ENCODE assay signal across 8 cellular contexts in the genomic region with DNA sequence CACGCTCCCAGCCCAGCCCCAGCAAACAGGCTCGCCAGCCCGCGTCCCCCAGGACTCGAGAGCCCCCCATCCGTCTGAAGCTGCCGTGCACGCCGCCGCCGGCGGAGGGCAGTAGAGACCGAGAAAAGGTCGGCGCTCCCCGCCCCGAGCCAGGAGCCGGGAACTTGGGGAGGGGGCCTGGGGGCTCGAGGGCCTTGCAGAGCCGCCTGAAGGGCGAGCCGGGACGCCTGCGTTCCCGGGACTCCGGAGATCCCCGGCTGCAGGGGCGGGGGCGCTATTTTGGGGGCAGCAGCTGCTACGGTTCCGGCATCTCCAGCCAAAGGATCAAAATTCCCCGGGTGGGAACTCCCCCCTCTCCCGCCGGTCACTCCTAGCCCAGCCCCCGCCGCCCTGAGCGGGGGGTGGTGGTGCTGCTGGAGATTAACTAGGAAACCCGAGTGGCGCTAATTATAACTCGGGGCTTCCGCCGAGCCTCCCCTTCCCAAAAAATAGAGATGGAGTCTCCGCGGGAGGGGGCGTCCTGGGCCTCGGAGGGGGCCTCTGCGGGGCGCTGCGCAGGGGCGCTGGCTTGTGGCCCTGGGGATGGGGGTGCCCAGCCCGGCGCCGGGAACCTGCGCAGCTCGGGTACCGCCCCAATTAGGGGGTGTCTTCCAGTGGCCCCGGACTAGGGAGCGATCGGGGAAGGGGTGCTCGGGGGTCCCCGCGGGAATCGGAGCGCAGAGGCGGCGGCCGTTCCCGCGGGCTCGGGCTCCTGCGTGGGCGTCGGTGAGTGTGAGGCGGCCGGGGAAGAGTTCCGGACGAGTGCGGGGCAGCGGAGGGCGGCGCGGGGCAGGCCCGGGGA. TPM values are rescaled to one million over a fixed set of nuclear protein-coding genes. Genes with fewer than 3 reads are reported as not detected.
A peak's percentile ranks its signal among the peaks of the same experiment; 100 is the strongest.
DNase-seq lines count a peak whose midpoint lies in the region; ATAC-seq and TF ChIP-seq lines count a peak whose summit lies in the region.

No MANE protein-coding gene starts in this region.

- CTCF ChIA-PET in AG04449 (lab: Yijun Ruan, JAX) = interaction anchor here (0.7 to 3.7 kb wide), 24 partner anchors 8 to 388 kb away, joined by 3 to 45 read pairs (median 4); no protein-coding TSS in a partner anchor

- intact Hi-C loops in lower lobe of right lung (cut with DNase I) = loop anchor here (5.0 kb wide), 1 partner anchor 162 kb away; no protein-coding TSS in a partner anchor

- H3K27ac ChIP-seq in coronary artery = peak overlapping the region in 1 of 2 donors; percentile 22
- H3K27ac ChIP-seq in lower lobe of right lung = no peak overlapping the region

- TF ChIP-seq CTCF in AG04449 (IDR thresholded peaks at IDR 0.05; ENCODE audit: insufficient read depth, low read length, missing control alignments) = peak; percentile 93
- TF ChIP-seq CTCF in GM13977 (IDR thresholded peaks at IDR 0.05; ENCODE audit: extremely low read depth, insufficient read depth, missing control alignments) = peak; percentile 90
- peak; percentile 80 for TF ChIP-seq CTCF in coronary artery (IDR thresholded peaks at IDR 0.05)
- TF ChIP-seq CTCF in lower lobe of right lung (IDR thresholded peaks at IDR 0.05) = peak; percentile 80

- no peaks in the 10 kb centered on the region for H3K9me3 ChIP-seq in lower lobe of right lung

- peak; percentile 20 to 34 for ATAC-seq in lower lobe of right lung
- ATAC-seq in stimulated activated naive CD8-positive, alpha-beta T cell treated with anti-CD3 and anti-CD28 coated beads, Interleukin-15, Interleukin-2, amounts not matched to agents 100 U/mL and 50 U/mL, for 24 hours = no peak

- in situ Hi-C loops in GM13977 (cut with MboI; ENCODE audit: low pct_unique_long_range_greater_than_20kb, low sequenced_read_pairs, unreplicated experiment) = loop anchor here (5.0 to 10.0 kb wide), 2 partner anchors 162 to 190 kb away; a partner anchor contains a TSS

- POLR2A ChIA-PET in AG04449 (lab: Yijun Ruan, JAX) = interaction anchor here (0.8 kb wide), 1 partner anchor 222 kb away, joined by 3 read pairs; no protein-coding TSS in a partner anchor

- no peaks in the 10 kb centered on the region for H3K36me3 ChIP-seq in lower lobe of right lung

- DNase-seq in AG04449 (ENCODE audit: low read depth, low spot score) = no peak
- DNase-seq in GM13977 (ENCODE audit: low spot score) = peak; percentile 79
- DNase-seq in UCSD-AML1 (lab: John Stamatoyannopoulos, UW; ENCODE audit: unreplicated experiment) = peak; percentile 27
- DNase-seq in coronary artery (ENCODE audit: low spot score) = no peak
- DNase-seq in lower lobe of right lung = no peak
- DNase-seq in stimulated activated naive CD8-positive, alpha-beta T cell treated with anti-CD3 and anti-CD28 coated beads, Interleukin-15, Interleukin-2, amounts not matched to agents 100 U/mL and 50 U/mL, for 24 hours = peak; percentile 78
- no peak for DNase-seq in NK-92 treated with Interleukin-12 subunit alpha and Interleukin-12 subunit beta, amount 100 ng/mL, for 24 hours (lab: John Stamatoyannopoulos, UW)
- no peak for DNase-seq in amniotic stem cell (lab: John Stamatoyannopoulos, UW)

- H3K4me3 ChIP-seq in AG04449 (ENCODE audit: low read depth, low read length) (peak overlapping the region; percentile 40), coronary artery (peak overlapping the region; percentile 70), lower lobe of right lung (peak overlapping the region; percentile 58)

- peaks cover 63% of the 10 kb centered on the region for H3K27me3 ChIP-seq in lower lobe of right lung (ENCODE audit: low read depth)

- H3K4me1 ChIP-seq in lower lobe of right lung = peaks cover 34% of the 10 kb centered on the region

RNA-seq across cellular contexts. Expression of a gene that starts 0.6 kb away (rescaled TPM):
- total RNA-seq in lower lobe of right lung = 0.97 TPM

RNA-seq across cellular contexts. Expression of a gene that starts 5.6 kb away (rescaled TPM):
- 2.3 TPM for total RNA-seq in lower lobe of right lung

RNA-seq across cellular contexts. Expression of a gene that starts 20.2 kb away (rescaled TPM):
- total RNA-seq in lower lobe of right lung = 105 TPM

RNA-seq across cellular contexts. Expression of a gene that starts 27.9 kb away (rescaled TPM):
- 56.5 TPM for total RNA-seq in lower lobe of right lung

RNA-seq across cellular contexts. Expression of a gene that starts 42.6 kb away (rescaled TPM):
- 43.6 TPM for total RNA-seq in lower lobe of right lung

Comparison
In these comparisons a context has a peak if more than half of its experiments do, and no peak if none do; other contexts are left out.
1. DNase-seq: peak in GM13977 (single experiment), UCSD-AML1 (single experiment) and stimulated activated naive CD8-positive, alpha-beta T cell treated with anti-CD3 and anti-CD28 coated beads, Interleukin-15, Interleukin-2, amounts not matched to agents 100 U/mL and 50 U/mL, for 24 hours (single experiment); none in AG04449 (single experiment), coronary artery (single experiment), lower lobe of right lung (single experiment), NK-92 treated with Interleukin-12 subunit alpha and Interleukin-12 subunit beta, amount 100 ng/mL, for 24 hours (single experiment) and amniotic stem cell (single experiment).
2. Peak in every context shown above with its lines, with median percentiles within 50 percentile points of each other: H3K4me3 ChIP-seq and CTCF ChIP-seq.